Comparison of ENCODE assay signal across 8 cellular contexts in genomic region chrX:16712116-16712824, GRCh38. TPM values are rescaled to one million over a fixed set of nuclear protein-coding genes. Genes with fewer than 3 reads are reported as not detected.
A peak's percentile ranks its signal among the peaks of the same experiment; 100 is the strongest.
DNase-seq lines count a peak whose midpoint lies in the region; ATAC-seq and TF ChIP-seq lines count a peak whose summit lies in the region.

TSS of gene CTPS2 (minus strand) at chrX:16712669. CDS start at chrX:16702902, 9,767 bp downstream.

- H3K23ac ChIP-seq in mesendoderm (ENCODE audit: low read length), result peak within 1 kb of the TSS; percentile 66

- no peaks in the 10 kb centered on the region for H3K9me3 Mint-ChIP-seq in activated CD8-positive, alpha-beta T cell treated with anti-CD3 and anti-CD28 coated beads, Interleukin-2, amount 10 ng/mL, durations not matched to agents 7 days and 5 days (ENCODE audit: insufficient read depth)
- no peaks in the 10 kb centered on the region for H3K9me3 Mint-ChIP-seq in endodermal cell
- no peaks in the 10 kb centered on the region for H3K9me3 Mint-ChIP-seq in stimulated activated memory B cell treated with anti-CD40 and anti-IgM and Interleukin-4, amounts not matched to agents 10 μg/mL and 1 μg/mL and 100 μg/mL, for 72 hours

- peak within 1 kb of the TSS; percentile 82 for H3K4me3 Mint-ChIP-seq in activated CD8-positive, alpha-beta T cell treated with anti-CD3 and anti-CD28 coated beads, Interleukin-2, amount 10 ng/mL, durations not matched to agents 7 days and 5 days
- peak within 1 kb of the TSS; percentile 87 for H3K4me3 Mint-ChIP-seq in endodermal cell
- H3K4me3 Mint-ChIP-seq in stimulated activated memory B cell treated with anti-CD40 and anti-IgM and Interleukin-4, amounts not matched to agents 10 μg/mL and 1 μg/mL and 100 μg/mL, for 72 hours, result peak within 1 kb of the TSS; percentile 87

- H3K9me3 ChIP-seq in endodermal cell (ENCODE audit: control insufficient read depth, low read length), result no peaks in the 10 kb centered on the region

- 0% methylated on average over 62 of the region's 62 CpGs; no CpG with 5 or more reads in 1 of the 2 experiments for WGBS in endodermal cell (ENCODE audit: insufficient coverage in 1 of 2, insufficient read length in 1 of 2), 2 experiments
- WGBS in mesendoderm (ENCODE audit: extremely low coverage, insufficient coverage, low lambda C conversion rate), result no CpG with 5 or more reads among the region's 62 CpGs

- ATAC-seq in HG03025 (IDR thresholded peaks at IDR 0.05; ENCODE audit: low FRiP score, unreplicated experiment), result peak; percentile 76
- peak; percentile 92 for ATAC-seq in activated CD8-positive, alpha-beta T cell treated with anti-CD3 and anti-CD28 coated beads, Interleukin-2, amount 10 ng/mL, durations not matched to agents 7 days and 5 days
- ATAC-seq in stimulated activated memory B cell treated with anti-CD40 and anti-IgM and Interleukin-4, amounts not matched to agents 10 μg/mL and 1 μg/mL and 100 μg/mL, for 72 hours, result peak; percentile 85

- H2BK120ac ChIP-seq in mesendoderm (ENCODE audit: low read depth, low read length), result no peak within 1 kb of the TSS

- peaks cover 3% of the 10 kb centered on the region for H3K36me3 ChIP-seq in endodermal cell (ENCODE audit: control insufficient read depth, insufficient read depth, low read length)
- no peaks in the 10 kb centered on the region for H3K36me3 ChIP-seq in mesendoderm (ENCODE audit: control insufficient read depth, insufficient read depth, low read length)

- H3K4me1 ChIP-seq in endodermal cell (ENCODE audit: control insufficient read depth, insufficient read depth, low read length) (no peaks in the 10 kb centered on the region), mesendoderm (ENCODE audit: control insufficient read depth, low read depth, low read length) (no peaks in the 10 kb centered on the region)

- H3K4ac ChIP-seq in mesendoderm (ENCODE audit: low read depth, low read length), result peak within 1 kb of the TSS; percentile 94

- no peak within 1 kb of the TSS for H2AK5ac ChIP-seq in mesendoderm (ENCODE audit: low read length)

- peak within 1 kb of the TSS; percentile 81 for H3K27ac Mint-ChIP-seq in activated CD8-positive, alpha-beta T cell treated with anti-CD3 and anti-CD28 coated beads, Interleukin-2, amount 10 ng/mL, durations not matched to agents 7 days and 5 days
- peak within 1 kb of the TSS; percentile 95 for H3K27ac Mint-ChIP-seq in endodermal cell
- H3K27ac Mint-ChIP-seq in stimulated activated memory B cell treated with anti-CD40 and anti-IgM and Interleukin-4, amounts not matched to agents 10 μg/mL and 1 μg/mL and 100 μg/mL, for 72 hours, result peak within 1 kb of the TSS; percentile 87

- H2BK5ac ChIP-seq in mesendoderm (ENCODE audit: low read length), result peak within 1 kb of the TSS; percentile 55

- peaks cover 10% of the 10 kb centered on the region for H3K4me1 Mint-ChIP-seq in activated CD8-positive, alpha-beta T cell treated with anti-CD3 and anti-CD28 coated beads, Interleukin-2, amount 10 ng/mL, durations not matched to agents 7 days and 5 days (ENCODE audit: low read depth)
- H3K4me1 Mint-ChIP-seq in endodermal cell, result peaks cover 14% of the 10 kb centered on the region
- peaks cover 17% of the 10 kb centered on the region for H3K4me1 Mint-ChIP-seq in stimulated activated memory B cell treated with anti-CD40 and anti-IgM and Interleukin-4, amounts not matched to agents 10 μg/mL and 1 μg/mL and 100 μg/mL, for 72 hours

- TF ChIP-seq POLR2A in GM18526 (IDR thresholded peaks at IDR 0.05; ENCODE audit: extremely low read depth, insufficient read length), result peak; percentile 38

- DNase-seq in AG10803 (ENCODE audit: low read depth), result peak; percentile 46
- DNase-seq in NCI-H510A treated with DMSO at 0.1 percent for 48 hours (lab: John Stamatoyannopoulos, UW), result peak; percentile 47
- peak; percentile 47 for DNase-seq in activated CD8-positive, alpha-beta T cell treated with anti-CD3 and anti-CD28 coated beads, Interleukin-2, amount 10 ng/mL, durations not matched to agents 7 days and 5 days
- DNase-seq in endodermal cell, result peak; percentile 90
- peak; percentile 63 for DNase-seq in mesendoderm

- no peak within 1 kb of the TSS for H2BK15ac ChIP-seq in mesendoderm (replicated peaks; ENCODE audit: low read depth)

- peak within 1 kb of the TSS; percentile 63 for H3K9ac ChIP-seq in endodermal cell (ENCODE audit: extremely low read depth, low read length, poor library complexity, severe bottlenecking)
- peak within 1 kb of the TSS; percentile 87 for H3K9ac ChIP-seq in mesendoderm (ENCODE audit: low read length)

- peak within 1 kb of the TSS; percentile 51 for H3K18ac ChIP-seq in mesendoderm (ENCODE audit: low read length)

- no peak within 1 kb of the TSS for H4K8ac ChIP-seq in mesendoderm (ENCODE audit: low read depth, low read length)

- no peaks in the 10 kb centered on the region for H3K27me3 ChIP-seq in endodermal cell (ENCODE audit: control insufficient read depth, insufficient read depth, low read length, poor library complexity, severe bottlenecking)
- H3K27me3 ChIP-seq in mesendoderm (ENCODE audit: insufficient read depth, low read length, poor library complexity), result no peaks in the 10 kb centered on the region

- TF ChIP-seq CTCF in AG10803 (conservative IDR thresholded peaks at IDR 0.05; ENCODE audit: low read length) (peak; percentile 13), endodermal cell (conservative IDR thresholded peaks at IDR 0.05) (peak; percentile 49)

- no peak within 1 kb of the TSS for H4K5ac ChIP-seq in mesendoderm (ENCODE audit: low read length)

- H3K4me3 ChIP-seq in AG10803 (ENCODE audit: low read length) (peak within 1 kb of the TSS; percentile 67), endodermal cell (ENCODE audit: low read length) (peak within 1 kb of the TSS; percentile 83), mesendoderm (ENCODE audit: low read length) (peak within 1 kb of the TSS; percentile 64)

- H3K4me2 ChIP-seq in mesendoderm (ENCODE audit: low read length), result peak within 1 kb of the TSS; percentile 54

- H3K79me1 ChIP-seq in mesendoderm (ENCODE audit: low read length), result no peaks in the 10 kb centered on the region

- H3K56ac ChIP-seq in mesendoderm (ENCODE audit: low read length), result peak within 1 kb of the TSS; percentile 91

- no peaks in the 10 kb centered on the region for H3K36me3 Mint-ChIP-seq in activated CD8-positive, alpha-beta T cell treated with anti-CD3 and anti-CD28 coated beads, Interleukin-2, amount 10 ng/mL, durations not matched to agents 7 days and 5 days (ENCODE audit: low read depth)
- peaks cover 19% of the 10 kb centered on the region for H3K36me3 Mint-ChIP-seq in endodermal cell (ENCODE audit: low read depth)
- H3K36me3 Mint-ChIP-seq in stimulated activated memory B cell treated with anti-CD40 and anti-IgM and Interleukin-4, amounts not matched to agents 10 μg/mL and 1 μg/mL and 100 μg/mL, for 72 hours, result no peaks in the 10 kb centered on the region

- POLR2A ChIA-PET in activated CD8-positive, alpha-beta T cell treated with anti-CD3 and anti-CD28 coated beads, Interleukin-2, amount 10 ng/mL, durations not matched to agents 7 days and 5 days (lab: Charles Lee), result no interaction called here

- H3K27ac ChIP-seq in endodermal cell (ENCODE audit: low read depth, low read length) (peak within 1 kb of the TSS; percentile 44), mesendoderm (ENCODE audit: low read depth, low read length) (no peak within 1 kb of the TSS)

- CTCF ChIA-PET in activated CD8-positive, alpha-beta T cell treated with anti-CD3 and anti-CD28 coated beads, Interleukin-2, amount 10 ng/mL, durations not matched to agents 7 days and 5 days (lab: Charles Lee), result interaction anchor here (1.7 kb wide), 1 partner anchor 15 kb away, joined by 4 read pairs; no protein-coding TSS in a partner anchor

- H3K79me2 ChIP-seq in mesendoderm (ENCODE audit: control insufficient read depth, insufficient read depth, low read length), result no peaks in the 10 kb centered on the region

- H3K27me3 Mint-ChIP-seq in activated CD8-positive, alpha-beta T cell treated with anti-CD3 and anti-CD28 coated beads, Interleukin-2, amount 10 ng/mL, durations not matched to agents 7 days and 5 days (ENCODE audit: low read depth), result no peaks in the 10 kb centered on the region
- no peaks in the 10 kb centered on the region for H3K27me3 Mint-ChIP-seq in endodermal cell (ENCODE audit: insufficient read depth)
- no peaks in the 10 kb centered on the region for H3K27me3 Mint-ChIP-seq in stimulated activated memory B cell treated with anti-CD40 and anti-IgM and Interleukin-4, amounts not matched to agents 10 μg/mL and 1 μg/mL and 100 μg/mL, for 72 hours

RNA-seq across cellular contexts. Expression of gene CTPS2, which starts in this region (rescaled TPM):
- 1 to 10 TPM; 4.6 to 4.7 TPM for total RNA-seq in activated CD8-positive, alpha-beta T cell treated with anti-CD3 and anti-CD28 coated beads, Interleukin-2, amount 10 ng/mL, durations not matched to agents 7 days and 5 days
- total RNA-seq in endodermal cell, result 10 to 100 TPM; 33.5 to 71.1 TPM
- 24.1 TPM for polyA plus RNA-seq in endodermal cell (2013, experiment 1 of 2)
- 22.4 TPM for polyA plus RNA-seq in endodermal cell (2013, experiment 2 of 2)
- polyA plus RNA-seq in mesendoderm (2013, experiment 1 of 2), result 15.7 TPM
- 16.1 TPM for polyA plus RNA-seq in mesendoderm (2013, experiment 2 of 2)

Comparison
In these comparisons a context has a peak if more than half of its experiments do, and no peak if none do; other contexts are left out.
1. RNA of gene CTPS2 (total RNA-seq): 33.5 to 71.1 TPM in endodermal cell; 4.6 to 4.7 TPM in activated CD8-positive, alpha-beta T cell treated with anti-CD3 and anti-CD28 coated beads, Interleukin-2, amount 10 ng/mL, durations not matched to agents 7 days and 5 days; every median in the first group is over 4 times any median in the second.
2. Peak in every context shown above with its lines, with median percentiles within 50 percentile points of each other: DNase-seq, H3K4me3 ChIP-seq, ATAC-seq, H3K27ac Mint-ChIP-seq and H3K4me3 Mint-ChIP-seq.